Comparison of ENCODE assay signal across 1 cellular context in genomic region chr12:47883663-47884195, GRCh38.
TF ChIP-seq lines count a peak whose summit lies in the region.

No MANE protein-coding gene starts in this region.

TF ChIP-seq in GM12878, 131 proteins besides CTCF, POLR2A, EP300 and RAD21 (continued from another document):
- TF ChIP-seq ATF2 (IDR thresholded peaks at IDR 0.05; ENCODE audit: low read length): no peak
- no peak for TF ChIP-seq CEBPZ (IDR thresholded peaks at IDR 0.05; ENCODE audit: low read depth, low read length)
- TF ChIP-seq SMARCA5 (IDR thresholded peaks at IDR 0.05): no peak
